ENCODE assay signal across 8 cellular contexts in the genomic region with DNA sequence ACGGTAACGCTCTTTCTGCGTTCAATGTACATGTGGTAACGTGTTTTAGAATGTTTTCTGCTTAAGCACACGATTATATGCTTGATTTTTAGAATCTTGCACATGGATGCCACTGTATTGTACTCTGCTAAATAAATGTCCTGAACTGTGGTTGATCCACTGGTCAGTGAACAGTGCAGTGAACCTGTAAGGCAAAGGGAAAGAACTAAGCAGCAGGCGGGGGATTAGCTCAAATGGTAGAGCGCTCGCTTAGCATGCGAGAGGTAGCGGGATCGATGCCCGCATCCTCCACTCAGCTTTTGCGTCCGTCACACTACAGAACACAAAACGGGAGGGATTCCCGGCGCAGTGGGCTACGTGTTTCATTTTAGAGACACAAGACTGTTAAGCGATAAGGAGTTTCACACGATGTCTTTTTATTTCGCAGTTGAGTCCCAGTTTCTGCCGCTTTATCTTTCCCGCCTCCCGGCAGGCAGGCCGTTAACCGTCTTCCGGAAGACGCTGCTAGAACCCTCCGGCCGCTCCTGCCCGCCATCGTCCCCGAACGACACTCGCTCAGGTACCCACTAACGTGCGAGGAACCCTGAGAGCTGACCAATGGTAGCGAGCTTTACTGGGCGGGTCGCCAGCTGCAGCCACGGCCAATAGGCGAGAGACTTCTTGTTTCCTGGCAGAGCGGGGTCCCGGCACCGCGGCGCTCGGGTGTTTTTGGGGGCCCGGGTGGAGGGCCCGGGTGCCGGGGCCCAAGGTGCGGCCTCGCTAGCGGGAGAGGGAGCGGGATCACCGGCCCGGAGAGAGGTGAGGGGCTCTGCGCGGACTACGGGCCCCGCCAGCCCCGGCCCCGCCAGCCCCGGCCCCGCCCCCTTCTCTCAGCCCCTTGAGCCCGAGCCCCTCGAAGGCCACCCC. TPM values are rescaled to one million over a fixed set of nuclear protein-coding genes. Genes with fewer than 3 reads are reported as not detected.
DNase-seq lines count a peak whose midpoint lies in the region; ATAC-seq and TF ChIP-seq lines count a peak whose summit lies in the region.

A gene with protein sequence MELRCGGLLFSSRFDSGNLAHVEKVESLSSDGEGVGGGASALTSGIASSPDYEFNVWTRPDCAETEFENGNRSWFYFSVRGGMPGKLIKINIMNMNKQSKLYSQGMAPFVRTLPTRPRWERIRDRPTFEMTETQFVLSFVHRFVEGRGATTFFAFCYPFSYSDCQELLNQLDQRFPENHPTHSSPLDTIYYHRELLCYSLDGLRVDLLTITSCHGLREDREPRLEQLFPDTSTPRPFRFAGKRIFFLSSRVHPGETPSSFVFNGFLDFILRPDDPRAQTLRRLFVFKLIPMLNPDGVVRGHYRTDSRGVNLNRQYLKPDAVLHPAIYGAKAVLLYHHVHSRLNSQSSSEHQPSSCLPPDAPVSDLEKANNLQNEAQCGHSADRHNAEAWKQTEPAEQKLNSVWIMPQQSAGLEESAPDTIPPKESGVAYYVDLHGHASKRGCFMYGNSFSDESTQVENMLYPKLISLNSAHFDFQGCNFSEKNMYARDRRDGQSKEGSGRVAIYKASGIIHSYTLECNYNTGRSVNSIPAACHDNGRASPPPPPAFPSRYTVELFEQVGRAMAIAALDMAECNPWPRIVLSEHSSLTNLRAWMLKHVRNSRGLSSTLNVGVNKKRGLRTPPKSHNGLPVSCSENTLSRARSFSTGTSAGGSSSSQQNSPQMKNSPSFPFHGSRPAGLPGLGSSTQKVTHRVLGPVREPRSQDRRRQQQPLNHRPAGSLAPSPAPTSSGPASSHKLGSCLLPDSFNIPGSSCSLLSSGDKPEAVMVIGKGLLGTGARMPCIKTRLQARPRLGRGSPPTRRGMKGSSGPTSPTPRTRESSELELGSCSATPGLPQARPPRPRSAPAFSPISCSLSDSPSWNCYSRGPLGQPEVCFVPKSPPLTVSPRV (plus strand): TSS at position 673 of the 906 bp plus-strand sequence. CDS start 1,291 bp downstream, outside the sequence.

- ATAC-seq in GM19043 (IDR thresholded peaks at IDR 0.05; ENCODE audit: low read depth, unreplicated experiment), result peak; percentile 70
- ATAC-seq in HG03354 (IDR thresholded peaks at IDR 0.05; ENCODE audit: poor library complexity, severe bottlenecking, unreplicated experiment), result peak; percentile 77

- 0 to 1% (median 1%) methylated on average over 43 to 67 of the region's 67 CpGs for WGBS in spleen, 5 donors

- H3K4me3 ChIP-seq in spleen, result peak within 1 kb of the TSS; percentile 81 to 99 (median 86)

- no peaks in the 10 kb centered on the region for H3K9me3 ChIP-seq in spleen

- TF ChIP-seq POLR2A in spleen (IDR thresholded peaks at IDR 0.05), result peak; percentile 41 to 78 (median 55)

- peaks cover 10 to 35% (median 22%) of the 10 kb centered on the region in 6 donors for H3K4me1 ChIP-seq in spleen

- peak within 1 kb of the TSS; percentile 96 for H3K27ac ChIP-seq in caudate nucleus (ENCODE audit: low read depth, low read length)
- peak within 1 kb of the TSS; percentile 76 to 96 (median 93) for H3K27ac ChIP-seq in spleen

- intact Hi-C loops in spleen (cut with DNase I; ENCODE audit: low total_unique reads), result no loop called here

- TF ChIP-seq CTCF in spleen (IDR thresholded peaks at IDR 0.05 in 8 of 11, conservative IDR thresholded peaks at IDR 0.05 in 3 of 11), result peak in 1 of 11 experiments; percentile 13

- no peaks in the 10 kb centered on the region for H3K27me3 ChIP-seq in spleen (replicated peaks in 1 of 7)

- peaks cover 2 to 31% (median 21%) of the 10 kb centered on the region in 6 donors for H3K36me3 ChIP-seq in spleen

- DNase-seq in AG20443 (ENCODE audit: low spot score), result peak; percentile 97
- peak; percentile 94 to 95 for DNase-seq in NCI-H446 (lab: John Stamatoyannopoulos, UW)
- peak; percentile 80 to 91 (median 89) for DNase-seq in activated CD4-positive, CD25-positive, alpha-beta regulatory T cell (lab: John Stamatoyannopoulos, UW)
- peak; percentile 43 to 97 (median 88) for DNase-seq in caudate nucleus (lab: John Stamatoyannopoulos, UW)
- DNase-seq in iris pigment epithelial cell (ENCODE audit: low read depth), result peak; percentile 89
- peak; percentile 97 for DNase-seq in spleen

RNA-seq across cellular contexts. Expression of the gene that starts here (rescaled TPM):
- total RNA-seq in spleen, result 10 to 100 TPM; 11.6 to 18.6 (median 14.9) TPM
- 10 to 100 TPM in 1 of 3 donors, 1 to 10 TPM in 2; 7.1 to 10.5 (median 8.0) TPM for polyA plus RNA-seq in spleen

Comparison
In these comparisons a context has a peak if more than half of its experiments do, and no peak if none do; other contexts are left out.
1. Peak in every context shown above with its lines: DNase-seq, ATAC-seq, H3K4me3 ChIP-seq and H3K27ac ChIP-seq.